8 cellular contexts compared by ENCODE assay signal in the genomic region with DNA sequence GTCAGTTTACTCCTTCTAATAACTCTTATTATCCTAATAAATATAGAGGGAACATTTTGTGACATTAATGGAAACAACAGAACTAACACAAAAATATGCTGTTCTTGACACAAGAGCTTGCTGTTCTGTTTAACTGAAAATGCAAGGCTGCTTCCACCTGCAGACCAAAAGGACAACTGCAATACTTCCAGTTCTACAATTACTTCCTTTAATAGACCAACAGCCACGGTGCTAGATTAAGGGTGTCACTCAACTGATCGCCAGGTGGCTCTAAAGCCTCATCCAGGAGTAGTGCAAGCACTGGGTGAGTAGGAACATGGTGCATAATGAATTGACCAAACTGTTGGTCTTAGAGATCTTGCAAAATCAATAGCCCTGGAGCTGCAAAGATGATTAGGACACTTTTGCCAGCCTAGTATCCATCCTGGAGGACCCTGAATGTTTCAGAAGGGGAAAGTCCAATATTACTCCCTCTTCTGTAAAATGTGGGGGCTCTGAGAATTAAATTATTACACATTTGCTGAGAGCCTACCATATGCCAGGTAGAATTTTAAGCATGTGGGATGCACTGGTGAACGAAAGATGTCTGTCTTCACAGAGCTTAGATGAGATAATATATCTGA. TPM values are rescaled to one million over a fixed set of nuclear protein-coding genes. Genes with fewer than 3 reads are reported as not detected.
A peak's percentile ranks its signal among the peaks of the same experiment; 100 is the strongest.
DNase-seq lines count a peak whose midpoint lies in the region; ATAC-seq and TF ChIP-seq lines count a peak whose summit lies in the region.

No MANE protein-coding gene starts in this region.

- peak; percentile 64 for TF ChIP-seq CTCF in astrocyte of the cerebellum (IDR thresholded peaks at IDR 0.05; ENCODE audit: low read depth, low read length, missing control alignments)
- peak in 1 of 2 donors; percentile 41 for TF ChIP-seq CTCF in left lung (IDR thresholded peaks at IDR 0.05)

- peaks cover 5% of the 10 kb centered on the region in 2 donors for H3K4me1 ChIP-seq in left lung

- no peaks in the 10 kb centered on the region for H3K36me3 ChIP-seq in left lung

- intact Hi-C loops in left lung (cut with DNase I) = no loop called here

- no peak overlapping the region for H3K27ac ChIP-seq in left lung

- ATAC-seq in GM18508 (IDR thresholded peaks at IDR 0.05; ENCODE audit: insufficient read depth, unreplicated experiment) (peak; percentile 77), HG02973 (IDR thresholded peaks at IDR 0.05; ENCODE audit: unreplicated experiment) (peak; percentile 77), left lung (peak; percentile 86), GM19023 (IDR thresholded peaks at IDR 0.05; ENCODE audit: unreplicated experiment) (no peak)

- in situ Hi-C loops in astrocyte of the cerebellum (cut with HindIII; ENCODE audit: low sequenced_read_pairs) = no loop called here

- peak; percentile 33 for DNase-seq in Ammon's horn (ENCODE audit: low spot score)
- DNase-seq in NCI-H510A (lab: John Stamatoyannopoulos, UW) = peak; percentile 44
- DNase-seq in astrocyte of the cerebellum (ENCODE audit: low read depth) = peak; percentile 35
- DNase-seq in left lung = peak in 1 of 2 donors; percentile 48
- no peak for DNase-seq in activated effector memory CD4-positive, alpha-beta T cell treated with anti-CD3 and anti-CD28 coated beads, Interleukin-2, amount 50 U/mL, for 16 hours

- no peaks in the 10 kb centered on the region for H3K9me3 ChIP-seq in left lung

- H3K4me3 ChIP-seq in astrocyte of the cerebellum (ENCODE audit: low read depth, low read length) (no peak overlapping the region), left lung (no peak overlapping the region)

- H3K27me3 ChIP-seq in left lung = no peaks in the 10 kb centered on the region

RNA-seq across cellular contexts. Expression of gene CLDN16, which starts 3.6 kb away (rescaled TPM):
- total RNA-seq in left lung = 1 to 10 TPM in 1 of 2 donors, under 1 TPM in 1; 0.18 to 1.1 TPM
